20 cellular contexts compared by ENCODE assay signal in genomic region chr9:135076876-135077430, GRCh38. TPM values are rescaled to one million over a fixed set of nuclear protein-coding genes. Genes with fewer than 3 reads are reported as not detected.
DNase-seq lines count a peak whose midpoint lies in the region; ATAC-seq and TF ChIP-seq lines count a peak whose summit lies in the region.
"Had no signal": no experiment of that assay in that cellular context is flagged by ENCODE, and none has a peak within 500 bp of the region (broad histone marks: within the 10 kb centered on the region; RNA-seq: fewer than 3 reads in every experiment).

No MANE protein-coding gene starts in this region.

- H3K27ac Mint-ChIP-seq in H9 (no peak overlapping the region), endodermal cell (no peak overlapping the region)
- H3K27ac Mint-ChIP-seq: activated T-helper 2 cell treated with anti-CD3 and anti-CD28 coated beads, Interferon-gamma antibody, Interleukin-2, Interleukin-4, amounts not matched to agents 10 μg/mL and 5 μg/mL and 100 μg/mL, durations not matched to agents 14 hours and 24 hours and 36 hours; CD4-positive, alpha-beta memory T cell had no signal

- no peak overlapping the region for H3K9ac ChIP-seq in H9 (ENCODE audit: extremely low read depth, insufficient read length, low read length)
- H3K9ac ChIP-seq in endodermal cell (ENCODE audit: extremely low read depth, low read length, poor library complexity, severe bottlenecking) = no peak overlapping the region
- H3K9ac ChIP-seq in neuronal stem cell (ENCODE audit: low read depth, low read length, poor library complexity) = no peak overlapping the region
- H3K9ac ChIP-seq: parathyroid adenoma had no signal

- no peak overlapping the region for H3K56ac ChIP-seq in H9 (ENCODE audit: insufficient read length, low read depth, low read length)

- no peaks in the 10 kb centered on the region for H3K27me3 ChIP-seq in A673 (replicated peaks; ENCODE audit: insufficient read depth, low read depth, low read length, poor library complexity)
- H3K27me3 ChIP-seq in H9 (ENCODE audit: insufficient read depth, low read length) = no peaks in the 10 kb centered on the region; the same call in 1 of the 2 replicates
- peaks cover 23% of the 10 kb centered on the region for H3K27me3 ChIP-seq in endodermal cell (ENCODE audit: control insufficient read depth, insufficient read depth, low read length, poor library complexity, severe bottlenecking)
- peaks cover 0 to 15% (median 14%) of the 10 kb centered on the region in 3 experiments for H3K27me3 ChIP-seq in neuronal stem cell (ENCODE audit: control insufficient read depth in 3 of 3, insufficient read depth in 3 of 3, low read depth in 1 of 3, low read length in 3 of 3)
- H3K27me3 ChIP-seq: right lobe of liver had no signal

- H3K27me3 Mint-ChIP-seq in H9 (ENCODE audit: low read depth) (peaks cover 48% of the 10 kb centered on the region), endodermal cell (ENCODE audit: insufficient read depth) (peaks cover 30% of the 10 kb centered on the region)

- no peaks in the 10 kb centered on the region for H3K79me2 ChIP-seq in H9 (ENCODE audit: insufficient read depth, low read length)
- H3K79me2 ChIP-seq: parathyroid adenoma had no signal

- no peak overlapping the region for H3K18ac ChIP-seq in H9 (ENCODE audit: insufficient read length, low read depth, low read length)
- no peak overlapping the region for H3K18ac ChIP-seq in neuronal stem cell (ENCODE audit: low read length)

- DNase-seq in A673 (ENCODE audit: low spot score) = no peak
- peak; percentile 24 for DNase-seq in H9
- DNase-seq in endodermal cell = peak; percentile 42
- no peak for DNase-seq in neuronal stem cell (ENCODE audit: low spot score)
- no peak for DNase-seq in cerebellar nuclear complex (lab: John Stamatoyannopoulos, UW)
- no peak for DNase-seq in NCI-H1092 (lab: John Stamatoyannopoulos, UW)
- DNase-seq: activated CD4-positive, alpha-beta T cell treated with anti-CD3 and anti-CD28 coated beads for 1 hour; CD4-positive, alpha-beta memory T cell; DMS 273 treated with DMSO at 0.1 percent for 48 hours; foreskin melanocyte; hypothalamus; NCI-H2029; NCI-H345; SHP77; stimulated activated CD4-positive, alpha-beta T cell treated with anti-CD3 and anti-CD28 coated beads, Interleukin-15, amount 100 ng/mL, for 24 hours; SW 1271 had no signal

- H3K9me3 Mint-ChIP-seq in H9 (peaks cover 0 to 2% of the 10 kb centered on the region in 2 experiments; a peak in 1 of 5 replicates), endodermal cell (no peaks in the 10 kb centered on the region)
- H3K9me3 Mint-ChIP-seq: activated T-helper 2 cell treated with anti-CD3 and anti-CD28 coated beads, Interferon-gamma antibody, Interleukin-2, Interleukin-4, amounts not matched to agents 10 μg/mL and 5 μg/mL and 100 μg/mL, durations not matched to agents 14 hours and 24 hours and 36 hours had no signal

- TF ChIP-seq CTCF in A673 (conservative IDR thresholded peaks at IDR 0.05; ENCODE audit: low read depth, low read length) (no peak), H9 (conservative IDR thresholded peaks at IDR 0.05) (no peak), endodermal cell (conservative IDR thresholded peaks at IDR 0.05) (no peak)

- H3T11ph ChIP-seq in H9 (ENCODE audit: low read length) = no peak overlapping the region

- H2BK120ac ChIP-seq in H9 (ENCODE audit: low read depth, low read length, poor library complexity, severe bottlenecking) = no peak overlapping the region
- no peak overlapping the region for H2BK120ac ChIP-seq in neuronal stem cell (ENCODE audit: low read depth, low read length)

- no peak overlapping the region for H2AFZ ChIP-seq in H9 (ENCODE audit: low read length)
- H2AFZ ChIP-seq in neuronal stem cell (ENCODE audit: low read length) = no peak overlapping the region

- H3K14ac ChIP-seq in H9 (ENCODE audit: insufficient read depth, low read length) (no peak overlapping the region), neuronal stem cell (ENCODE audit: low read length) (no peak overlapping the region)

- no peaks in the 10 kb centered on the region for H3K9me3 ChIP-seq in A673 (ENCODE audit: low read depth, low read length, poor library complexity, severe bottlenecking)
- no peaks in the 10 kb centered on the region for H3K9me3 ChIP-seq in H9 (ENCODE audit: control insufficient read depth, low read depth, low read length)
- H3K9me3 ChIP-seq in endodermal cell (ENCODE audit: control insufficient read depth, low read length) = no peaks in the 10 kb centered on the region
- H3K9me3 ChIP-seq in neuronal stem cell (replicated peaks in 1 of 2; ENCODE audit: control insufficient read depth in 2 of 2, insufficient read depth in 1 of 2, low read depth in 1 of 2, low read length in 2 of 2) = no peaks in the 10 kb centered on the region
- H3K9me3 ChIP-seq: right lobe of liver had no signal

- H3K4me2 ChIP-seq in H9 (ENCODE audit: insufficient read depth, insufficient read length, low read length) (no peak overlapping the region), neuronal stem cell (ENCODE audit: insufficient read depth, low read length, poor library complexity, severe bottlenecking) (no peak overlapping the region)

- H3K4me3 Mint-ChIP-seq in H9 = peak overlapping the region; percentile 53 to 57; a peak in 3 of 5 replicates
- no peak overlapping the region for H3K4me3 Mint-ChIP-seq in endodermal cell
- H3K4me3 Mint-ChIP-seq: CD4-positive, alpha-beta memory T cell had no signal

- POLR2A ChIA-PET in A673 (lab: Charles Lee; ENCODE audit: low non-redundant PET) = no interaction called here

- no peak overlapping the region for H3K23ac ChIP-seq in H9 (ENCODE audit: insufficient read length, low read depth, low read length)
- H3K23ac ChIP-seq in neuronal stem cell (ENCODE audit: low read depth, low read length, poor library complexity) = peak overlapping the region; percentile 20

- H3K36me3 Mint-ChIP-seq in H9 (ENCODE audit: insufficient read depth in 1 of 3, low read depth in 3 of 3) (no peaks in the 10 kb centered on the region; a peak in 1 of 7 replicates), endodermal cell (ENCODE audit: low read depth) (no peaks in the 10 kb centered on the region)
- H3K36me3 Mint-ChIP-seq: CD4-positive, alpha-beta memory T cell had no signal

- no CpG with 5 or more reads among the region's 6 CpGs for WGBS in H9 (ENCODE audit: extremely low coverage, insufficient read length, low lambda C conversion rate)
- 75 to 88% methylated on average over 2 to 6 of the region's 6 CpGs for WGBS in endodermal cell (ENCODE audit: insufficient coverage in 1 of 2, insufficient read length in 1 of 2), 2 experiments
- WGBS in neuronal stem cell (ENCODE audit: extremely low coverage in 2 of 2, insufficient read length in 2 of 2, insufficient replicate concordance in 1 of 2), 2 donors = no CpG with 5 or more reads among the region's 6 CpGs

- H4K8ac ChIP-seq in H9 (replicated peaks; ENCODE audit: insufficient read length, low read depth, low read length) = no peak overlapping the region
- H4K8ac ChIP-seq in neuronal stem cell (ENCODE audit: low read depth, low read length) = no peak overlapping the region

- H3K23me2 ChIP-seq in H9 (ENCODE audit: insufficient read length, low read depth, low read length, poor library complexity, severe bottlenecking) = peaks cover 5% of the 10 kb centered on the region

- peaks cover 11% of the 10 kb centered on the region for H3K4me1 ChIP-seq in A673 (ENCODE audit: insufficient read depth, low read length, poor library complexity, severe bottlenecking)
- no peaks in the 10 kb centered on the region for H3K4me1 ChIP-seq in H9 (ENCODE audit: insufficient read depth, low read length)
- H3K4me1 ChIP-seq in endodermal cell (ENCODE audit: control insufficient read depth, insufficient read depth, low read length) = no peaks in the 10 kb centered on the region
- peaks cover 6% of the 10 kb centered on the region in 2 donors for H3K4me1 ChIP-seq in neuronal stem cell (ENCODE audit: control insufficient read depth in 2 of 2, insufficient read depth in 1 of 2, low read depth in 1 of 2, low read length in 2 of 2)
- H3K4me1 ChIP-seq: parathyroid adenoma, right lobe of liver had no signal

- intact Hi-C loops in A673 (cut with micrococcal nuclease; ENCODE audit: unreplicated experiment) = loop anchor here (10.0 kb wide), 1 partner anchor 632 kb away; no protein-coding TSS in a partner anchor

- H2BK20ac ChIP-seq in H9 (ENCODE audit: low read depth, low read length, poor library complexity, severe bottlenecking) = no peak overlapping the region

- H3K4me3 ChIP-seq in A673 (ENCODE audit: low read depth, low read length, poor library complexity, severe bottlenecking) (peak overlapping the region; percentile 84), endodermal cell (ENCODE audit: low read length) (no peak overlapping the region), neuronal stem cell (ENCODE audit: low read length in 2 of 2) (no peak overlapping the region)
- H3K4me3 ChIP-seq: right lobe of liver had no signal

- ATAC-seq in HG03280 (IDR thresholded peaks at IDR 0.05; ENCODE audit: unreplicated experiment) = no peak

- CTCF ChIA-PET in A673 (lab: Charles Lee) = no interaction called here

- no peak overlapping the region for H3K27ac ChIP-seq in A673 (ENCODE audit: low read depth, low read length, poor library complexity, severe bottlenecking)
- no peak overlapping the region for H3K27ac ChIP-seq in H9 (ENCODE audit: insufficient read length, low read depth, low read length)
- no peak overlapping the region for H3K27ac ChIP-seq in endodermal cell (ENCODE audit: low read depth, low read length)
- no peak overlapping the region for H3K27ac ChIP-seq in neuronal stem cell (replicated peaks; ENCODE audit: low read length)
- H3K27ac ChIP-seq: parathyroid adenoma, right lobe of liver had no signal

- BruUV-seq in A673 (replicated peaks; lab: Mats Ljungman, UMichigan) = no TSS peak

- no peak overlapping the region for H3K4ac ChIP-seq in H9 (ENCODE audit: low read depth, low read length)
- no peak overlapping the region for H3K4ac ChIP-seq in neuronal stem cell (ENCODE audit: low read length)

- no peak overlapping the region for H4K91ac ChIP-seq in H9 (ENCODE audit: insufficient read length, low read depth, low read length)
- H4K91ac ChIP-seq in neuronal stem cell (ENCODE audit: low read depth, low read length, poor library complexity) = no peak overlapping the region

- H2AK5ac ChIP-seq in H9 (ENCODE audit: insufficient read length, low read length) (no peak overlapping the region), neuronal stem cell (ENCODE audit: low read depth, low read length) (no peak overlapping the region)

- no peak overlapping the region for H2BK5ac ChIP-seq in H9 (ENCODE audit: insufficient read length, low read length)
- no peak overlapping the region for H2BK5ac ChIP-seq in neuronal stem cell (ENCODE audit: low read length)

- no peak overlapping the region for H4K5ac ChIP-seq in H9 (ENCODE audit: insufficient read length, low read depth, low read length)

- no peaks in the 10 kb centered on the region for H4K20me1 ChIP-seq in H9 (ENCODE audit: control insufficient read depth, insufficient read depth, insufficient read length)

- H2BK15ac ChIP-seq in H9 (ENCODE audit: low read depth, low read length) (no peak overlapping the region), neuronal stem cell (ENCODE audit: low read length) (no peak overlapping the region)

- no peaks in the 10 kb centered on the region for H3K36me3 ChIP-seq in A673 (ENCODE audit: insufficient read depth, low read length, poor library complexity, severe bottlenecking)
- no peaks in the 10 kb centered on the region for H3K36me3 ChIP-seq in endodermal cell (ENCODE audit: control insufficient read depth, insufficient read depth, low read length)
- H3K36me3 ChIP-seq in neuronal stem cell (replicated peaks in 1 of 2; ENCODE audit: control insufficient read depth in 2 of 2, insufficient read depth in 2 of 2, low read length in 2 of 2) = no peaks in the 10 kb centered on the region
- H3K36me3 ChIP-seq: right lobe of liver had no signal

- H2BK12ac ChIP-seq in H9 (ENCODE audit: insufficient read length, low read depth, low read length) (no peak overlapping the region), neuronal stem cell (ENCODE audit: low read length) (no peak overlapping the region)

- no peaks in the 10 kb centered on the region for H3K79me1 ChIP-seq in H9 (ENCODE audit: insufficient read depth, low read depth, low read length, poor library complexity, severe bottlenecking)
- peaks cover 2% of the 10 kb centered on the region for H3K79me1 ChIP-seq in neuronal stem cell (ENCODE audit: low read depth, low read length)

- peaks cover 8 to 14% of the 10 kb centered on the region in 2 experiments for H3K4me1 Mint-ChIP-seq in H9
- peaks cover 5% of the 10 kb centered on the region for H3K4me1 Mint-ChIP-seq in endodermal cell

RNA-seq across cellular contexts. Expression of gene OLFM1, which starts 10.5 kb away (rescaled TPM):
- total RNA-seq in A673 (2021) (278 and 308 TPM in 2 replicates), H9 (2021) (34.1 and 36.8 TPM in 2 replicates), endodermal cell (10 to 100 TPM; 11.0 to 23.2 TPM)
- 55.6 TPM for polyA plus RNA-seq in endodermal cell (2013, experiment 1 of 2)
- 51.7 TPM for polyA plus RNA-seq in endodermal cell (2013, experiment 2 of 2)
- 5.8 TPM for polyA plus RNA-seq in neuronal stem cell (2013, experiment 1 of 2)
- polyA plus RNA-seq in neuronal stem cell (2013, experiment 2 of 2) = 5.8 TPM
- total RNA-seq: CD4-positive, alpha-beta memory T cell had no signal
- polyA plus RNA-seq: CD4-positive, alpha-beta memory T cell had no signal

Comparison
In these comparisons a context has a peak if more than half of its experiments do, and no peak if none do; other contexts are left out.
1. DNase-seq: peak in H9 (single experiment) and endodermal cell (single experiment); none in A673 (single experiment), neuronal stem cell (single experiment), cerebellar nuclear complex (0 of 2) and NCI-H1092 (single experiment).